ENCODE assay signal across 8 cellular contexts in the genomic region with DNA sequence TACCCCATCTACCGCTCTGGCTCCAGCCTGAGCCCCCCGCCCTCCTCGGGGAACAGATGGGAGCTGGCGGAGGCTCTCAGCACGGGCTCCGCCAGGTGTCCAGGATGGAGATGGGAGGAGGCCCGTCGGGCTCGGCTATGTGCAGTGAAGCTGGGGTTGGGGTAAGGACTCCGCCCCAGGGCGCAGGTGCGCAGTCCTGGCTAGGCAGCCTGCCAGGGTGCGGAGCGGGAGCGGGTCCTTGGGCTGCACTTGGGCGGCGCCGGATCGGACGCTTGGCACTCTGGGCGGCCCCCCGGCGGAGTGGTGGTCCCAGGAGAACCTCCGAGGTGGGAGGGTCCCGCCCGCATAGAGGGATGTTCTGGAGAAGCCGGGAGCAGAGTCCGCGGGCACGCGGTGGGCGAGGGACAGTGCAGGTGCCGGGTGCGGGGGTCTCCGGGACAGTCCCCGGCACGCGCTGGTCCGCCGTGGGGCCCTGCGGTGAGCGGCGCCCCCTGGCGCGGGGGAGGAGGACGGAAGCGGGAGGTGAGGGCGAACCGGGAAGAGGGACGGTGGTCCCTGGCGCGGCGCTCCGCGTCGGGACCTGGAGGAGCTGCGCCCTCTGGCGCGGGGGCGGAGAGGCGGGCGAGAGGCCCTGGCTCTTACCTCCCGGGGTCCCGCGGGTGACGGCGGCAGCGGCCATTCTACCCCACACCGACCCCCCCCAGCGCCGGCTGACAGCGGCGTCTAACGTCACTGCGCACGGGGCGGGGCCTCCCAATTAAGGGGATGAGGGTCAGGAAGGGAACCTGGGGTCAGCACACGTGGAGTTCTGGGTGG. TPM values are rescaled to one million over a fixed set of nuclear protein-coding genes. Genes with fewer than 3 reads are reported as not detected.
DNase-seq lines count a peak whose midpoint lies in the region; ATAC-seq and TF ChIP-seq lines count a peak whose summit lies in the region.

A gene with protein sequence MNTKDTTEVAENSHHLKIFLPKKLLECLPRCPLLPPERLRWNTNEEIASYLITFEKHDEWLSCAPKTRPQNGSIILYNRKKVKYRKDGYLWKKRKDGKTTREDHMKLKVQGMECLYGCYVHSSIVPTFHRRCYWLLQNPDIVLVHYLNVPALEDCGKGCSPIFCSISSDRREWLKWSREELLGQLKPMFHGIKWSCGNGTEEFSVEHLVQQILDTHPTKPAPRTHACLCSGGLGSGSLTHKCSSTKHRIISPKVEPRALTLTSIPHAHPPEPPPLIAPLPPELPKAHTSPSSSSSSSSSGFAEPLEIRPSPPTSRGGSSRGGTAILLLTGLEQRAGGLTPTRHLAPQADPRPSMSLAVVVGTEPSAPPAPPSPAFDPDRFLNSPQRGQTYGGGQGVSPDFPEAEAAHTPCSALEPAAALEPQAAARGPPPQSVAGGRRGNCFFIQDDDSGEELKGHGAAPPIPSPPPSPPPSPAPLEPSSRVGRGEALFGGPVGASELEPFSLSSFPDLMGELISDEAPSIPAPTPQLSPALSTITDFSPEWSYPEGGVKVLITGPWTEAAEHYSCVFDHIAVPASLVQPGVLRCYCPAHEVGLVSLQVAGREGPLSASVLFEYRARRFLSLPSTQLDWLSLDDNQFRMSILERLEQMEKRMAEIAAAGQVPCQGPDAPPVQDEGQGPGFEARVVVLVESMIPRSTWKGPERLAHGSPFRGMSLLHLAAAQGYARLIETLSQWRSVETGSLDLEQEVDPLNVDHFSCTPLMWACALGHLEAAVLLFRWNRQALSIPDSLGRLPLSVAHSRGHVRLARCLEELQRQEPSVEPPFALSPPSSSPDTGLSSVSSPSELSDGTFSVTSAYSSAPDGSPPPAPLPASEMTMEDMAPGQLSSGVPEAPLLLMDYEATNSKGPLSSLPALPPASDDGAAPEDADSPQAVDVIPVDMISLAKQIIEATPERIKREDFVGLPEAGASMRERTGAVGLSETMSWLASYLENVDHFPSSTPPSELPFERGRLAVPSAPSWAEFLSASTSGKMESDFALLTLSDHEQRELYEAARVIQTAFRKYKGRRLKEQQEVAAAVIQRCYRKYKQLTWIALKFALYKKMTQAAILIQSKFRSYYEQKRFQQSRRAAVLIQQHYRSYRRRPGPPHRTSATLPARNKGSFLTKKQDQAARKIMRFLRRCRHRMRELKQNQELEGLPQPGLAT (minus strand): TSS at position 725 of the 816 bp plus-strand sequence. CDS start 1,453 bp downstream, outside the sequence.

- peaks cover 32% of the 10 kb centered on the region for H3K4me1 ChIP-seq in vagina

- DNase-seq in GM10248 (ENCODE audit: extremely low spot score) (peak; percentile 90), NCI-H1105 treated with DMSO at 0.1 percent for 48 hours (lab: John Stamatoyannopoulos, UW) (peak; percentile 83), T-helper 17 cell (peak; percentile 76 to 84 (median 79)), amniotic stem cell (lab: John Stamatoyannopoulos, UW) (peak; percentile 30), left ventricle myocardium superior (peak; percentile 96), putamen (ENCODE audit: low spot score) (peak; percentile 87), vagina (ENCODE audit: extremely low spot score in 2 of 2) (no peak)

- H3K27me3 Mint-ChIP-seq in T-helper 17 cell: no peaks in the 10 kb centered on the region

- intact Hi-C loops in left ventricle myocardium superior (cut with micrococcal nuclease): no loop called here
- intact Hi-C loops in vagina (cut with DNase I): loop anchor here (10.0 kb wide), 1 partner anchor 48 kb away; a partner anchor contains a TSS

- H3K27me3 ChIP-seq in vagina: no peaks in the 10 kb centered on the region

- peaks cover 42% of the 10 kb centered on the region for H3K4me1 Mint-ChIP-seq in T-helper 17 cell

- TF ChIP-seq CTCF in GM10248 (IDR thresholded peaks at IDR 0.05; ENCODE audit: control extremely low read depth, extremely low read depth, low read depth, missing control alignments) (peak; percentile 80), vagina (IDR thresholded peaks at IDR 0.05) (peak; percentile 22 to 89 (median 63))

- POLR2A ChIA-PET in GM10248 (lab: Yijun Ruan, JAX): interaction anchor here (0.9 kb wide), 1 partner anchor 11 kb away, joined by 3 read pairs; a partner anchor contains a TSS

- peak in 1 of 2 donors; percentile 81 for TF ChIP-seq POLR2A in vagina (IDR thresholded peaks at IDR 0.05)

- peak within 1 kb of the TSS; percentile 93 for H3K4me3 Mint-ChIP-seq in T-helper 17 cell

- ATAC-seq in HG02571 (IDR thresholded peaks at IDR 0.05; ENCODE audit: unreplicated experiment) (peak; percentile 68), T-helper 17 cell (peak; percentile 93), left ventricle myocardium superior (peak; percentile 96)

- CTCF ChIA-PET in GM10248 (lab: Yijun Ruan, JAX): interaction anchor here (0.6 to 3.0 kb wide), 17 partner anchors 10 to 78 kb away, joined by 3 to 17 read pairs (median 4); a partner anchor contains a TSS

- H3K9me3 ChIP-seq in T-helper 17 cell (ENCODE audit: control insufficient read depth, low read length, poor library complexity, severe bottlenecking) (no peaks in the 10 kb centered on the region), vagina (no peaks in the 10 kb centered on the region)

- H3K27ac Mint-ChIP-seq in T-helper 17 cell: peak within 1 kb of the TSS; percentile 94

- peaks cover 0 to 6% of the 10 kb centered on the region in 2 donors for H3K36me3 ChIP-seq in vagina

- peak within 1 kb of the TSS; percentile 66 to 95 for H3K4me3 ChIP-seq in vagina

- peak within 1 kb of the TSS; percentile 89 for H3K27ac ChIP-seq in vagina

- H3K36me3 Mint-ChIP-seq in T-helper 17 cell (ENCODE audit: low read depth): peaks cover 7% of the 10 kb centered on the region

RNA-seq across cellular contexts. Expression of the gene that starts here (rescaled TPM):
- total RNA-seq in T-helper 17 cell (10 to 100 TPM; 59.9 to 63.5 TPM), left ventricle myocardium superior (35.9 TPM), vagina (36.3 TPM)

Comparison
In these comparisons a context has a peak if more than half of its experiments do, and no peak if none do; other contexts are left out.
1. DNase-seq: peak in GM10248 (single experiment), NCI-H1105 treated with DMSO at 0.1 percent for 48 hours (single experiment), T-helper 17 cell (3 of 3), amniotic stem cell (single experiment), left ventricle myocardium superior (single experiment) and putamen (single experiment); none in vagina (0 of 2).
2. Peak in every context shown above with its lines, with median percentiles within 50 percentile points of each other: ATAC-seq.